Comparison of ENCODE assay signal across 1 cellular context in the genomic region with DNA sequence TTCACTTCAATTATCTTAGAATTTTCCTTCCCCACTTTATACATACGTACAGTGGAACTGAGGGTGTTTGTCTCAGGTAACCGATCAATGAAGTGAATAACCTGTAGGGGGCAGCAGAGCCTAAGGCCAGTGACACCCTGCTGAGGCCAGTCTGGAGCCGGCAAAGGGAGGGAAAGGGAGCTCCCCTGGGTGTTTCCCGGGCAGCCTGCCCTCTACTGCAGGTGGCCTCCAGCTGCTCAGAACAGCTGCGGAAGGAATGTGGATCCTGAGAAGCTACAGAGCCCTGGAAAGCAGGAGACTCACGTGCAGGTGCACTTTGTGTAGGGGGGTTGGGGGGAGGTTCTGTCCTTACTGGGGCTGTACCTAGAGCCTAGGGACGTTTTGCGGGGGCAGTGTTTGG.
TF ChIP-seq lines count a peak whose summit lies in the region.

No MANE protein-coding gene starts in this region.

TF ChIP-seq in HepG2, 621 proteins besides CTCF, POLR2A, EP300 and RAD21 (continued from another document and continues in another):
- TF ChIP-seq ARID4A (CRISPR knock-in tag; IDR thresholded peaks at IDR 0.05; ENCODE audit: borderline replicate concordance) (peak; percentile 70; the same call in 1 of the 2 replicates), FOXO1 (CRISPR knock-in tag; IDR thresholded peaks at IDR 0.05) (peak; percentile 41; the same call in 1 of the 2 replicates), FOXK1 (CRISPR knock-in tag; IDR thresholded peaks at IDR 0.05; ENCODE audit: borderline replicate concordance, low read depth) (0 out of 2 replicates have a peak, but pooled peaks have one; percentile 37), GATAD2A (CRISPR knock-in tag; IDR thresholded peaks at IDR 0.05) (peak; percentile 71; the same call in 1 of the 2 replicates), ATF7-NPFF (CRISPR knock-in tag; IDR thresholded peaks at IDR 0.05; ENCODE audit: low read depth) (no peak), KAT8 (CRISPR knock-in tag; IDR thresholded peaks at IDR 0.05) (peak; percentile 57), KMT2B (CRISPR knock-in tag; IDR thresholded peaks at IDR 0.05) (0 out of 2 replicates have a peak, but pooled peaks have one; percentile 59), ZNF703 (CRISPR knock-in tag; IDR thresholded peaks at IDR 0.05; ENCODE audit: borderline replicate concordance) (no peak), TCF7L2 (IDR thresholded peaks at IDR 0.05; ENCODE audit: low read depth, low read length) (no peak), FOSL2 (CRISPR knock-in tag; IDR thresholded peaks at IDR 0.05) (peak; percentile 32), ZNF879 (CRISPR knock-in tag; IDR thresholded peaks at IDR 0.05) (peak; percentile 52; the same call in 1 of the 2 replicates), GABPB1 (CRISPR knock-in tag; IDR thresholded peaks at IDR 0.05) (peak; percentile 37; the same call in 1 of the 2 replicates), HNRNPL (IDR thresholded peaks at IDR 0.05; ENCODE audit: low read depth, low read length) (0 out of 2 replicates have a peak, but pooled peaks have one; percentile 23), CEBPG (CRISPR knock-in tag; IDR thresholded peaks at IDR 0.05) (peak; percentile 24; the same call in 1 of the 2 replicates), CBFB (CRISPR knock-in tag; IDR thresholded peaks at IDR 0.05) (0 out of 2 replicates have a peak, but pooled peaks have one; percentile 22), SSRP1 (CRISPR knock-in tag; IDR thresholded peaks at IDR 0.05) (peak; percentile 54; the same call in 1 of the 2 replicates), ZMYM3 (CRISPR knock-in tag; IDR thresholded peaks at IDR 0.05) (peak; percentile 58; the same call in 1 of the 2 replicates), ZNF292 (CRISPR knock-in tag; IDR thresholded peaks at IDR 0.05; ENCODE audit: borderline replicate concordance, low read depth) (peak; percentile 61; the same call in 1 of the 2 replicates), KAT2B (IDR thresholded peaks at IDR 0.05; ENCODE audit: borderline replicate concordance, low read depth, low read length) (no peak), TEAD3 (CRISPR knock-in tag; optimal IDR thresholded peaks at IDR 0.05; ENCODE audit: borderline replicate concordance) (peak; percentile 53), ZMAT3 (CRISPR knock-in tag; conservative IDR thresholded peaks at IDR 0.05) (0 out of 2 replicates have a peak, but pooled peaks have one; percentile 24), ZNF24 (IDR thresholded peaks at IDR 0.05) (no peak), ZNF792 (CRISPR knock-in tag; IDR thresholded peaks at IDR 0.05) (peak; percentile 52; the same call in 1 of the 2 replicates), ZHX2 (IDR thresholded peaks at IDR 0.05; ENCODE audit: low read depth) (no peak), ZHX2 (CRISPR knock-in tag; IDR thresholded peaks at IDR 0.05; ENCODE audit: borderline replicate concordance) (no peak), ZNF501 (CRISPR knock-in tag; IDR thresholded peaks at IDR 0.05) (0 out of 2 replicates have a peak, but pooled peaks have one; percentile 50), ZNF280D (CRISPR knock-in tag; IDR thresholded peaks at IDR 0.05) (peak; percentile 80; the same call in 1 of the 2 replicates)
- TF ChIP-seq, protein P1, sequence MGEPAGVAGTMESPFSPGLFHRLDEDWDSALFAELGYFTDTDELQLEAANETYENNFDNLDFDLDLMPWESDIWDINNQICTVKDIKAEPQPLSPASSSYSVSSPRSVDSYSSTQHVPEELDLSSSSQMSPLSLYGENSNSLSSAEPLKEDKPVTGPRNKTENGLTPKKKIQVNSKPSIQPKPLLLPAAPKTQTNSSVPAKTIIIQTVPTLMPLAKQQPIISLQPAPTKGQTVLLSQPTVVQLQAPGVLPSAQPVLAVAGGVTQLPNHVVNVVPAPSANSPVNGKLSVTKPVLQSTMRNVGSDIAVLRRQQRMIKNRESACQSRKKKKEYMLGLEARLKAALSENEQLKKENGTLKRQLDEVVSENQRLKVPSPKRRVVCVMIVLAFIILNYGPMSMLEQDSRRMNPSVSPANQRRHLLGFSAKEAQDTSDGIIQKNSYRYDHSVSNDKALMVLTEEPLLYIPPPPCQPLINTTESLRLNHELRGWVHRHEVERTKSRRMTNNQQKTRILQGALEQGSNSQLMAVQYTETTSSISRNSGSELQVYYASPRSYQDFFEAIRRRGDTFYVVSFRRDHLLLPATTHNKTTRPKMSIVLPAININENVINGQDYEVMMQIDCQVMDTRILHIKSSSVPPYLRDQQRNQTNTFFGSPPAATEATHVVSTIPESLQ (CRISPR knock-in tag; conservative IDR thresholded peaks at IDR 0.05), result 0 out of 2 replicates have a peak, but pooled peaks have one; percentile 57
- TF ChIP-seq, protein P2, sequence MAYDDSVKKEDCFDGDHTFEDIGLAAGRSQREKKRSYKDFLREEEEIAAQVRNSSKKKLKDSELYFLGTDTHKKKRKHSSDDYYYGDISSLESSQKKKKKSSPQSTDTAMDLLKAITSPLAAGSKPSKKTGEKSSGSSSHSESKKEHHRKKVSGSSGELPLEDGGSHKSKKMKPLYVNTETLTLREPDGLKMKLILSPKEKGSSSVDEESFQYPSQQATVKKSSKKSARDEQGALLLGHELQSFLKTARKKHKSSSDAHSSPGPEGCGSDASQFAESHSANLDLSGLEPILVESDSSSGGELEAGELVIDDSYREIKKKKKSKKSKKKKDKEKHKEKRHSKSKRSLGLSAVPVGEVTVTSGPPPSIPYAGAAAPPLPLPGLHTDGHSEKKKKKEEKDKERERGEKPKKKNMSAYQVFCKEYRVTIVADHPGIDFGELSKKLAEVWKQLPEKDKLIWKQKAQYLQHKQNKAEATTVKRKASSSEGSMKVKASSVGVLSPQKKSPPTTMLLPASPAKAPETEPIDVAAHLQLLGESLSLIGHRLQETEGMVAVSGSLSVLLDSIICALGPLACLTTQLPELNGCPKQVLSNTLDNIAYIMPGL (CRISPR knock-in tag; IDR thresholded peaks at IDR 0.05; ENCODE audit: borderline replicate concordance in 1 of 2, low read depth in 1 of 2), result peak; percentile 69 to 91
- TF ChIP-seq, protein P3, sequence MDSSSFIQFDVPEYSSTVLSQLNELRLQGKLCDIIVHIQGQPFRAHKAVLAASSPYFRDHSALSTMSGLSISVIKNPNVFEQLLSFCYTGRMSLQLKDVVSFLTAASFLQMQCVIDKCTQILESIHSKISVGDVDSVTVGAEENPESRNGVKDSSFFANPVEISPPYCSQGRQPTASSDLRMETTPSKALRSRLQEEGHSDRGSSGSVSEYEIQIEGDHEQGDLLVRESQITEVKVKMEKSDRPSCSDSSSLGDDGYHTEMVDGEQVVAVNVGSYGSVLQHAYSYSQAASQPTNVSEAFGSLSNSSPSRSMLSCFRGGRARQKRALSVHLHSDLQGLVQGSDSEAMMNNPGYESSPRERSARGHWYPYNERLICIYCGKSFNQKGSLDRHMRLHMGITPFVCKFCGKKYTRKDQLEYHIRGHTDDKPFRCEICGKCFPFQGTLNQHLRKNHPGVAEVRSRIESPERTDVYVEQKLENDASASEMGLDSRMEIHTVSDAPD (CRISPR knock-in tag; IDR thresholded peaks at IDR 0.05), result no peak
- TF ChIP-seq, protein P4, sequence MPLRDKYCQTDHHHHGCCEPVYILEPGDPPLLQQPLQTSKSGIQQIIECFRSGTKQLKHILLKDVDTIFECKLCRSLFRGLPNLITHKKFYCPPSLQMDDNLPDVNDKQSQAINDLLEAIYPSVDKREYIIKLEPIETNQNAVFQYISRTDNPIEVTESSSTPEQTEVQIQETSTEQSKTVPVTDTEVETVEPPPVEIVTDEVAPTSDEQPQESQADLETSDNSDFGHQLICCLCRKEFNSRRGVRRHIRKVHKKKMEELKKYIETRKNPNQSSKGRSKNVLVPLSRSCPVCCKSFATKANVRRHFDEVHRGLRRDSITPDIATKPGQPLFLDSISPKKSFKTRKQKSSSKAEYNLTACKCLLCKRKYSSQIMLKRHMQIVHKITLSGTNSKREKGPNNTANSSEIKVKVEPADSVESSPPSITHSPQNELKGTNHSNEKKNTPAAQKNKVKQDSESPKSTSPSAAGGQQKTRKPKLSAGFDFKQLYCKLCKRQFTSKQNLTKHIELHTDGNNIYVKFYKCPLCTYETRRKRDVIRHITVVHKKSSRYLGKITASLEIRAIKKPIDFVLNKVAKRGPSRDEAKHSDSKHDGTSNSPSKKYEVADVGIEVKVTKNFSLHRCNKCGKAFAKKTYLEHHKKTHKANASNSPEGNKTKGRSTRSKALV (CRISPR knock-in tag; IDR thresholded peaks at IDR 0.05), result no peak
